ENCODE assay signal across 8 cellular contexts in the genomic region with DNA sequence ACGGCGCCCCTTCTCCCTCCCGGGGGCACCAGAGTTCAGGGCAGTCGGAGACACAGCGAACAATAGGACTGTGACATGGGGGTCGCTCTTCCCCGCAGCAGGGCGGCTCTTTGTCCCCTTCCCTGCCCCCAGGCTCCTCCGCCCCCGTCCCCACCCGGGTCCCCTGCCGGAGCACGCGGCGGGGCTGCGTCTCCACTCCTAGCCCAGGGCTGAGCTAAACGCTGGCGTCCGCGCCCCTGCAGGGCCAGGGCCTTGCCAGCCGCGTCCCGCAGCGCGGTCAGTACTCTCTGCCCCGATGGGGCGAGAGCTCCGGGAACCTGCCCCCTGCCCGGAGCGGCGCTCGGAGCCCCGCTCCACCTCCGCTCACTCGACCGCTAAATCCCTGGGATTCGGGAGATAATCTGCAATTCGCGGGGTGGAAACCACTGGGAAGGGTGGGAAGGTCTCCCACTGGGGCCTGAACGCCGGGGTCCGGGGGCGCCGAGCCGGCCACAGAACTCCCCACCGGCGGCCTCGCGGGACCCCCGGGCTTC. TPM values are rescaled to one million over a fixed set of nuclear protein-coding genes. Genes with fewer than 3 reads are reported as not detected.
DNase-seq lines count a peak whose midpoint lies in the region; ATAC-seq and TF ChIP-seq lines count a peak whose summit lies in the region.

No MANE protein-coding gene starts in this region.

- H2BK5ac ChIP-seq in mesendoderm (ENCODE audit: low read length): no peak overlapping the region

- H3K27me3 Mint-ChIP-seq in activated T-cell treated with anti-CD3 and anti-CD28 coated beads, Interleukin-2, amount 50 U/mL, for 24 hours: peaks cover 7% of the 10 kb centered on the region

- DNase-seq in activated T-cell treated with anti-CD3 and anti-CD28 coated beads, Interleukin-2, amount 50 U/mL, for 24 hours: peak; percentile 66
- DNase-seq in activated T-cell treated with anti-CD3 and anti-CD28 coated beads for 4 hours (no peak), SK-N-MC (ENCODE audit: low read depth, low spot score) (no peak), dermis blood vessel endothelial cell (peak; percentile 63), mesendoderm (peak; percentile 63), upper lobe of right lung (peak; percentile 80), cortex of kidney (lab: John Stamatoyannopoulos, UW) (no peak)

- H3K27ac Mint-ChIP-seq in activated T-cell treated with anti-CD3 and anti-CD28 coated beads, Interleukin-2, amount 50 U/mL, for 24 hours: peak overlapping the region; percentile 71

- H3K9me3 ChIP-seq in SK-N-MC (ENCODE audit: low read depth, low read length) (no peaks in the 10 kb centered on the region), upper lobe of right lung (no peaks in the 10 kb centered on the region)

- H3K4me3 ChIP-seq in SK-N-MC: peak overlapping the region; percentile 97
- H3K4me3 ChIP-seq in mesendoderm (ENCODE audit: low read length): peak overlapping the region; percentile 69
- H3K4me3 ChIP-seq in upper lobe of right lung: peak overlapping the region; percentile 73

- peak overlapping the region; percentile 54 for H2BK120ac ChIP-seq in mesendoderm (ENCODE audit: low read depth, low read length)

- TF ChIP-seq CTCF in upper lobe of right lung (IDR thresholded peaks at IDR 0.05): no peak

- peaks cover 2% of the 10 kb centered on the region for H3K79me2 ChIP-seq in mesendoderm (ENCODE audit: control insufficient read depth, insufficient read depth, low read length)

- peak overlapping the region; percentile 75 for H3K4ac ChIP-seq in mesendoderm (ENCODE audit: low read depth, low read length)

- H2AK5ac ChIP-seq in mesendoderm (ENCODE audit: low read length): no peak overlapping the region

- no peaks in the 10 kb centered on the region for H3K36me3 Mint-ChIP-seq in activated T-cell treated with anti-CD3 and anti-CD28 coated beads, Interleukin-2, amount 50 U/mL, for 24 hours (ENCODE audit: low read depth)

- peaks cover 13% of the 10 kb centered on the region for H3K27me3 ChIP-seq in mesendoderm (ENCODE audit: insufficient read depth, low read length, poor library complexity)
- H3K27me3 ChIP-seq in upper lobe of right lung: no peaks in the 10 kb centered on the region

- intact Hi-C loops in upper lobe of right lung (cut with DNase I): no loop called here

- H3K56ac ChIP-seq in mesendoderm (ENCODE audit: low read length): peak overlapping the region; percentile 98

- no peaks in the 10 kb centered on the region for H3K36me3 ChIP-seq in SK-N-MC (ENCODE audit: insufficient read depth, low read length)
- H3K36me3 ChIP-seq in mesendoderm (ENCODE audit: control insufficient read depth, insufficient read depth, low read length): no peaks in the 10 kb centered on the region
- H3K36me3 ChIP-seq in upper lobe of right lung: no peaks in the 10 kb centered on the region

- H3K9ac ChIP-seq in SK-N-MC (ENCODE audit: insufficient read length): peak overlapping the region; percentile 81
- peak overlapping the region; percentile 83 for H3K9ac ChIP-seq in mesendoderm (ENCODE audit: low read length)

- H3K4me1 Mint-ChIP-seq in activated T-cell treated with anti-CD3 and anti-CD28 coated beads, Interleukin-2, amount 50 U/mL, for 24 hours (ENCODE audit: low read depth): peaks cover 28% of the 10 kb centered on the region

- peak overlapping the region; percentile 78 for H3K4me2 ChIP-seq in mesendoderm (ENCODE audit: low read length)

- no peak overlapping the region for H3K23ac ChIP-seq in mesendoderm (ENCODE audit: low read length)

- H3K9me3 Mint-ChIP-seq in activated T-cell treated with anti-CD3 and anti-CD28 coated beads, Interleukin-2, amount 50 U/mL, for 24 hours: no peaks in the 10 kb centered on the region

- WGBS in mesendoderm (ENCODE audit: extremely low coverage, insufficient coverage, low lambda C conversion rate): no CpG with 5 or more reads among the region's 50 CpGs

- no peak overlapping the region for H4K8ac ChIP-seq in mesendoderm (ENCODE audit: low read depth, low read length)

- ATAC-seq in HG02981 (IDR thresholded peaks at IDR 0.05; ENCODE audit: unreplicated experiment) (peak; percentile 9), upper lobe of right lung (peak; percentile 15)

- H2BK15ac ChIP-seq in mesendoderm (replicated peaks; ENCODE audit: low read depth): no peak overlapping the region

- peaks cover 10% of the 10 kb centered on the region for H3K79me1 ChIP-seq in mesendoderm (ENCODE audit: low read length)

- H4K5ac ChIP-seq in mesendoderm (ENCODE audit: low read length): no peak overlapping the region

- H3K18ac ChIP-seq in mesendoderm (ENCODE audit: low read length): peak overlapping the region; percentile 96

- H3K4me1 ChIP-seq in mesendoderm (ENCODE audit: control insufficient read depth, low read depth, low read length) (peaks cover 7% of the 10 kb centered on the region), upper lobe of right lung (peaks cover 38% of the 10 kb centered on the region)

- H3K27ac ChIP-seq in SK-N-MC: peak overlapping the region; percentile 73
- H3K27ac ChIP-seq in mesendoderm (ENCODE audit: low read depth, low read length): peak overlapping the region; percentile 92
- H3K27ac ChIP-seq in upper lobe of right lung: peak overlapping the region; percentile 82

- H3K4me3 Mint-ChIP-seq in activated T-cell treated with anti-CD3 and anti-CD28 coated beads, Interleukin-2, amount 50 U/mL, for 24 hours: peak overlapping the region; percentile 83

RNA-seq across cellular contexts. Expression of gene CCDC85C, which starts 0.8 kb away (rescaled TPM):
- total RNA-seq in dermis blood vessel endothelial cell (14.5 and 32.4 TPM in 2 replicates), upper lobe of right lung (22.6 TPM)
- polyA plus RNA-seq in mesendoderm (2013, experiment 1 of 2): 10.1 TPM
- polyA plus RNA-seq in mesendoderm (2013, experiment 2 of 2): 10.7 TPM

RNA-seq across cellular contexts. Expression of gene HHIPL1, which starts 40.1 kb away (rescaled TPM):
- total RNA-seq in dermis blood vessel endothelial cell (1.7 and 4.1 TPM in 2 replicates), upper lobe of right lung (1.6 TPM)
- 0.63 TPM for polyA plus RNA-seq in mesendoderm (2013, experiment 1 of 2)
- polyA plus RNA-seq in mesendoderm (2013, experiment 2 of 2): 0.66 TPM

Comparison
In these comparisons a context has a peak if more than half of its experiments do, and no peak if none do; other contexts are left out.
1. DNase-seq: peak in activated T-cell treated with anti-CD3 and anti-CD28 coated beads, Interleukin-2, amount 50 U/mL, for 24 hours (single experiment), dermis blood vessel endothelial cell (single experiment), mesendoderm (single experiment) and upper lobe of right lung (single experiment); none in activated T-cell treated with anti-CD3 and anti-CD28 coated beads for 4 hours (single experiment), SK-N-MC (single experiment) and cortex of kidney (single experiment).
2. Peak in every context shown above with its lines, with median percentiles within 50 percentile points of each other: H3K27ac ChIP-seq and H3K4me3 ChIP-seq.